In the genomic region with DNA sequence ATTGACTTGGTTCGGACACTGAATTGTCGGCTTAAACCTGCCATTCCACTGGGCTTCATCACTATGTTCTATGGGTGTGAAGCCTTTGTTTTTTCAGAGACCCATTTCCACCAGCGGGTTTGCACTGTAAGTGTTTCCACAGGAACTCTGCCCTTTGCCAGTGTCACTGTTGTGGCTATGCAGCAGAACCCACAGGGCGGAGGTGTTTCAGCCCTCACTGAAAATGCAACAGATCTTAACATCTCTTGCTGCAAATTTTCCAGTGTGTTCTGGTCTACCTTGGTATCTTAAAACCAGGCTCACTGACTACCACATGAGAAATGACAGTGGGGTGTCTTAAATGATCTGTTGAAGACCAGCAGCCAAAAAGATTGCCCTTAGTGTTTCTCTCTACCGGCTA, we compare ENCODE assay signal across 9 cellular contexts. TPM values are rescaled to one million over a fixed set of nuclear protein-coding genes. Genes with fewer than 3 reads are reported as not detected.
DNase-seq lines count a peak whose midpoint lies in the region; ATAC-seq lines count a peak whose summit lies in the region.
"Had no signal": no experiment of that assay in that cellular context is flagged by ENCODE, and none has a peak within 500 bp of the region (broad histone marks: within the 10 kb centered on the region; RNA-seq: fewer than 3 reads in every experiment).

No MANE protein-coding gene starts in this region.

- peaks cover 96% of the 10 kb centered on the region for H3K4me1 Mint-ChIP-seq in activated T-cell treated with anti-CD3 and anti-CD28 coated beads, Interleukin-2, amount 50 U/mL, for 24 hours (ENCODE audit: low read depth)

- no peaks in the 10 kb centered on the region for H3K27me3 Mint-ChIP-seq in activated T-cell treated with anti-CD3 and anti-CD28 coated beads, Interleukin-2, amount 50 U/mL, for 24 hours

- H3K9me3 Mint-ChIP-seq in activated T-cell treated with anti-CD3 and anti-CD28 coated beads, Interleukin-2, amount 50 U/mL, for 24 hours, result no peaks in the 10 kb centered on the region

- peak overlapping the region; percentile 83 for H3K4me3 Mint-ChIP-seq in activated T-cell treated with anti-CD3 and anti-CD28 coated beads, Interleukin-2, amount 50 U/mL, for 24 hours

- DNase-seq in NK-92 treated with Interleukin-12 subunit alpha and Interleukin-12 subunit beta, amount 100 ng/mL, for 24 hours (lab: John Stamatoyannopoulos, UW), result peak; percentile 84
- peak; percentile 78 for DNase-seq in activated T-cell treated with anti-CD3 and anti-CD28 coated beads, Interleukin-2, amount 50 U/mL, for 24 hours
- DNase-seq in mucosa of gallbladder (ENCODE audit: low spot score) (peak; percentile 34), COR-L47 (lab: John Stamatoyannopoulos, UW) (no peak), NCI-H526 treated with DMSO at 0.1 percent for 48 hours (lab: John Stamatoyannopoulos, UW) (no peak)
- DNase-seq in stimulated activated naive CD4-positive, alpha-beta T cell (lab: John Stamatoyannopoulos, UW), result peak; percentile 63 to 88 (median 79)
- DNase-seq: foreskin fibroblast had no signal

- ATAC-seq in GM21717 (IDR thresholded peaks at IDR 0.05; ENCODE audit: unreplicated experiment), result no peak
- no peak for ATAC-seq in HG02970 (IDR thresholded peaks at IDR 0.05; ENCODE audit: low FRiP score, unreplicated experiment)

- peak overlapping the region; percentile 99 for H3K27ac Mint-ChIP-seq in activated T-cell treated with anti-CD3 and anti-CD28 coated beads, Interleukin-2, amount 50 U/mL, for 24 hours

- peaks cover 42% of the 10 kb centered on the region for H3K36me3 Mint-ChIP-seq in activated T-cell treated with anti-CD3 and anti-CD28 coated beads, Interleukin-2, amount 50 U/mL, for 24 hours (ENCODE audit: low read depth)

RNA-seq across cellular contexts. Expression of gene PRKCH, which starts 21.1 kb away (rescaled TPM):
- total RNA-seq in mucosa of gallbladder, result 28.5 TPM

Comparison
In these comparisons a context has a peak if more than half of its experiments do, and no peak if none do; other contexts are left out.
1. DNase-seq: peak in NK-92 treated with Interleukin-12 subunit alpha and Interleukin-12 subunit beta, amount 100 ng/mL, for 24 hours (single experiment), activated T-cell treated with anti-CD3 and anti-CD28 coated beads, Interleukin-2, amount 50 U/mL, for 24 hours (single experiment), mucosa of gallbladder (single experiment) and stimulated activated naive CD4-positive, alpha-beta T cell (6 of 6); none in COR-L47 (single experiment) and NCI-H526 treated with DMSO at 0.1 percent for 48 hours (single experiment).